22 cellular contexts compared by ENCODE assay signal in the genomic region with DNA sequence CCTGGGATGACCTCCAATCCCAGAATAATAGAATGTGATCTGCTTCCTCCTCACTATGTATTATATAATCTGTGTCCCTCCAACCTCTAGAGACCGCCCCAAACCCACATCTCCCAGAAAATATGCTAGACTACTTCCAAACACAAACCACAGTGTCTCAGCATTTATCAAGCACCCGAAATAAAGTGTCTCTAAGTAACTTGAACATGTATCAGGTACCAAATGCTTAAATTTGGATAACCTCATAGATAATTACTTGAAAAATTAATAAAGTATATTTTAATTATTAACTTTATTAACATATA. TPM values are rescaled to one million over a fixed set of nuclear protein-coding genes. Genes with fewer than 3 reads are reported as not detected.
A peak's percentile ranks its signal among the peaks of the same experiment; 100 is the strongest.
DNase-seq lines count a peak whose midpoint lies in the region; ATAC-seq and TF ChIP-seq lines count a peak whose summit lies in the region.
"Had no signal": no experiment of that assay in that cellular context is flagged by ENCODE, and none has a peak within 500 bp of the region (broad histone marks: within the 10 kb centered on the region; RNA-seq: fewer than 3 reads in every experiment).

No MANE protein-coding gene starts in this region.

- DNase-seq in activated naive CD8-positive, alpha-beta T cell treated with anti-CD3 and anti-CD28 coated beads, Interleukin-2, amount 10 ng/mL, durations not matched to agents 7 days and 5 days: no peak
- no peak for DNase-seq in activated naive CD8-positive, alpha-beta T cell treated with anti-CD3 and anti-CD28 coated beads for 36 hours
- DNase-seq in PC-3 (no peak), lung (ENCODE audit: low spot score) (no peak), testis (no peak), hepatic stellate cell (ENCODE audit: low spot score) (no peak), CD1c-positive myeloid dendritic cell (ENCODE audit: extremely low spot score) (no peak)
- DNase-seq: activated CD4-positive, CD25-positive, alpha-beta regulatory T cell; activated CD8-positive, alpha-beta memory T cell treated with anti-CD3 and anti-CD28 coated beads, Interleukin-2, amount 50 U/mL, for 48 hours had no signal

- H3K27ac Mint-ChIP-seq in activated naive CD8-positive, alpha-beta T cell treated with anti-CD3 and anti-CD28 coated beads, Interleukin-2, amount 10 ng/mL, durations not matched to agents 7 days and 5 days: no peak overlapping the region
- no peak overlapping the region for H3K27ac Mint-ChIP-seq in activated naive CD8-positive, alpha-beta T cell treated with anti-CD3 and anti-CD28 coated beads for 36 hours
- H3K27ac Mint-ChIP-seq: activated CD4-positive, alpha-beta memory T cell treated with anti-CD3 and anti-CD28 coated beads for 36 hours; activated naive CD4-positive, alpha-beta T cell treated with anti-CD3 and anti-CD28 coated beads, Interleukin-2, amount 50 U/mL, for 72 hours; activated T-helper 2 cell treated with anti-CD3 and anti-CD28 coated beads, Interferon-gamma antibody, Interleukin-2, Interleukin-4, amounts not matched to agents 10 μg/mL and 5 μg/mL and 100 μg/mL, durations not matched to agents 14 hours and 24 hours and 36 hours; H9 had no signal

- POLR2A ChIA-PET in activated naive CD8-positive, alpha-beta T cell treated with anti-CD3 and anti-CD28 coated beads, Interleukin-2, amount 10 ng/mL, durations not matched to agents 7 days and 5 days (lab: Charles Lee): no interaction called here
- POLR2A ChIA-PET in PC-3 (lab: Charles Lee; ENCODE audit: unreplicated experiment): interaction anchor here (0.6 kb wide), 1 partner anchor 542 kb away, joined by 3 read pairs; no protein-coding TSS in a partner anchor

- H3K9ac ChIP-seq in PC-3 (ENCODE audit: low read length): no peak overlapping the region
- H3K9ac ChIP-seq: KMS-11 had no signal

- intact Hi-C loops in PC-3 (cut with micrococcal nuclease): loop anchor here (2.0 kb wide), 1 partner anchor 174 kb away; no protein-coding TSS in a partner anchor
- intact Hi-C loops in testis (cut with DNase I; ENCODE audit: low total_unique reads): no loop called here

- H3K4me3 ChIP-seq in PC-3 (ENCODE audit: low read length) (no peak overlapping the region), lung (no peak overlapping the region), testis (no peak overlapping the region)

- H3K4me3 Mint-ChIP-seq in activated naive CD8-positive, alpha-beta T cell treated with anti-CD3 and anti-CD28 coated beads, Interleukin-2, amount 10 ng/mL, durations not matched to agents 7 days and 5 days: peak overlapping the region; percentile 75
- H3K4me3 Mint-ChIP-seq in activated naive CD8-positive, alpha-beta T cell treated with anti-CD3 and anti-CD28 coated beads for 36 hours: no peak overlapping the region
- H3K4me3 Mint-ChIP-seq: activated CD4-positive, alpha-beta memory T cell treated with anti-CD3 and anti-CD28 coated beads for 36 hours; H9 had no signal

- H3K27ac ChIP-seq in PC-3 (ENCODE audit: low read length): no peak overlapping the region
- H3K27ac ChIP-seq in lung (ENCODE audit: low read depth in 1 of 2, low read length in 1 of 2): no peak overlapping the region
- peak overlapping the region; percentile 22 to 72 for H3K27ac ChIP-seq in testis
- H3K27ac ChIP-seq: KMS-11 had no signal

- 27 to 57% methylated on average over 2 of the region's 2 CpGs for WGBS in lung, 2 donors
- WGBS in testis, 2 donors: 47 to 50% methylated on average over 2 of the region's 2 CpGs

- CTCF ChIA-PET in PC-3 (lab: Charles Lee): interaction anchor here (0.5 to 1.0 kb wide), 6 partner anchors 58 to 641 kb away, joined by 3 to 5 read pairs (median 4); no protein-coding TSS in a partner anchor

- TF ChIP-seq CTCF in PC-3 (conservative IDR thresholded peaks at IDR 0.05; ENCODE audit: low read depth, low read length) (no peak), lung (IDR thresholded peaks at IDR 0.05; ENCODE audit: control extremely low read depth, extremely low read depth) (no peak), testis (IDR thresholded peaks at IDR 0.05) (no peak)

- no peaks in the 10 kb centered on the region for H3K79me2 ChIP-seq in PC-3 (ENCODE audit: low read length)

- H3K4me1 Mint-ChIP-seq in activated naive CD8-positive, alpha-beta T cell treated with anti-CD3 and anti-CD28 coated beads, Interleukin-2, amount 10 ng/mL, durations not matched to agents 7 days and 5 days: peaks cover 5% of the 10 kb centered on the region
- H3K4me1 Mint-ChIP-seq in activated naive CD8-positive, alpha-beta T cell treated with anti-CD3 and anti-CD28 coated beads for 36 hours: peaks cover 1% of the 10 kb centered on the region

- no peaks in the 10 kb centered on the region for H3K9me2 ChIP-seq in PC-3 (replicated peaks; ENCODE audit: low read length)

- no peaks in the 10 kb centered on the region for H4K20me1 ChIP-seq in PC-3 (ENCODE audit: low read length)

- H3K36me3 Mint-ChIP-seq in activated naive CD8-positive, alpha-beta T cell treated with anti-CD3 and anti-CD28 coated beads, Interleukin-2, amount 10 ng/mL, durations not matched to agents 7 days and 5 days: no peaks in the 10 kb centered on the region
- peaks cover 3% of the 10 kb centered on the region for H3K36me3 Mint-ChIP-seq in activated naive CD8-positive, alpha-beta T cell treated with anti-CD3 and anti-CD28 coated beads for 36 hours
- H3K36me3 Mint-ChIP-seq: activated CD4-positive, alpha-beta memory T cell treated with anti-CD3 and anti-CD28 coated beads for 36 hours had no signal

- peaks cover 7% of the 10 kb centered on the region for H3K9me3 Mint-ChIP-seq in activated naive CD8-positive, alpha-beta T cell treated with anti-CD3 and anti-CD28 coated beads, Interleukin-2, amount 10 ng/mL, durations not matched to agents 7 days and 5 days
- H3K9me3 Mint-ChIP-seq in activated naive CD8-positive, alpha-beta T cell treated with anti-CD3 and anti-CD28 coated beads for 36 hours: peaks cover 13% of the 10 kb centered on the region

- peak overlapping the region; percentile 40; the same call in 1 of the 2 replicates for H3K4me2 ChIP-seq in PC-3 (ENCODE audit: low read length)
- H3K4me2 ChIP-seq: KMS-11 had no signal

- peak overlapping the region; percentile 33; the same call in 1 of the 2 replicates for H2AFZ ChIP-seq in PC-3 (ENCODE audit: low read length)

- H3K36me3 ChIP-seq in PC-3 (ENCODE audit: low read depth, low read length): no peaks in the 10 kb centered on the region
- no peaks in the 10 kb centered on the region for H3K36me3 ChIP-seq in lung (ENCODE audit: control insufficient read depth in 2 of 2, insufficient read depth in 2 of 2, low read length in 2 of 2)
- H3K36me3 ChIP-seq in testis (ENCODE audit: low read depth, missing control alignments): no peaks in the 10 kb centered on the region

- H3F3A ChIP-seq in PC-3 (ENCODE audit: low read length, unreplicated experiment): no peaks in the 10 kb centered on the region

- no peak for TF ChIP-seq POLR2A in testis (IDR thresholded peaks at IDR 0.05)

- BruUV-seq in PC-3 (replicated peaks; lab: Mats Ljungman, UMichigan): no TSS peak

- peaks cover 14% of the 10 kb centered on the region for H3K27me3 Mint-ChIP-seq in activated naive CD8-positive, alpha-beta T cell treated with anti-CD3 and anti-CD28 coated beads, Interleukin-2, amount 10 ng/mL, durations not matched to agents 7 days and 5 days
- H3K27me3 Mint-ChIP-seq in activated naive CD8-positive, alpha-beta T cell treated with anti-CD3 and anti-CD28 coated beads for 36 hours: peaks cover 30% of the 10 kb centered on the region
- H3K27me3 Mint-ChIP-seq: progenitor cell of endocrine pancreas had no signal

- H3K27me3 ChIP-seq in PC-3 (ENCODE audit: low read length) (no peaks in the 10 kb centered on the region), lung (ENCODE audit: control insufficient read depth, insufficient read depth) (no peaks in the 10 kb centered on the region), testis (no peaks in the 10 kb centered on the region)

- H3K4me1 ChIP-seq in PC-3 (ENCODE audit: insufficient read depth, low read length): peaks cover 4% of the 10 kb centered on the region; the same call in 1 of the 2 replicates
- H3K4me1 ChIP-seq in lung (ENCODE audit: control insufficient read depth in 2 of 2, insufficient read depth in 2 of 2, low read length in 2 of 2): no peaks in the 10 kb centered on the region
- peaks cover 7% of the 10 kb centered on the region for H3K4me1 ChIP-seq in testis

- no peak for ATAC-seq in activated naive CD8-positive, alpha-beta T cell treated with anti-CD3 and anti-CD28 coated beads, Interleukin-2, amount 10 ng/mL, durations not matched to agents 7 days and 5 days (ENCODE audit: low read depth)
- ATAC-seq in PC-3 (no peak), lung (ENCODE audit: insufficient read depth, low FRiP score) (peak; percentile 19), GM19328 (IDR thresholded peaks at IDR 0.05; ENCODE audit: unreplicated experiment) (no peak)

- H3K9me3 ChIP-seq in PC-3 (ENCODE audit: low read length) (0 out of 2 replicates have a peak, but pooled peaks cover 7% of the 10 kb centered on the region), lung (ENCODE audit: control insufficient read depth in 2 of 2, insufficient read depth in 1 of 2, low read length in 1 of 2) (peaks cover 4 to 6% of the 10 kb centered on the region in 2 donors), testis (no peaks in the 10 kb centered on the region)

RNA-seq across cellular contexts. Expression of a gene that starts 16.1 kb away (rescaled TPM):
- total RNA-seq in activated naive CD8-positive, alpha-beta T cell treated with anti-CD3 and anti-CD28 coated beads, Interleukin-2, amount 10 ng/mL, durations not matched to agents 7 days and 5 days: not detected
- not detected for total RNA-seq in activated naive CD8-positive, alpha-beta T cell treated with anti-CD3 and anti-CD28 coated beads for 36 hours
- total RNA-seq in PC-3 (2014; rRNA removed): not detected in 2 replicates
- not detected for total RNA-seq in lung
- not detected for polyA plus RNA-seq in lung
- total RNA-seq in testis: 10 to 100 TPM; 37.0 to 67.6 TPM
- 91.3 TPM for polyA plus RNA-seq in testis (ENCODE audit: insufficient read depth, low read depth, low replicate concordance)
- total RNA-seq: A673; activated CD4-positive, alpha-beta memory T cell treated with anti-CD3 and anti-CD28 coated beads for 36 hours; activated naive CD4-positive, alpha-beta T cell treated with anti-CD3 and anti-CD28 coated beads, Interleukin-2, amount 50 U/mL, for 72 hours; activated T-helper 2 cell treated with anti-CD3 and anti-CD28 coated beads, Interferon-gamma antibody, Interleukin-2, Interleukin-4, amounts not matched to agents 10 μg/mL and 5 μg/mL and 100 μg/mL, durations not matched to agents 14 hours and 24 hours and 36 hours; cerebellum; H9; left lobe of liver; mononuclear cell; progenitor cell of endocrine pancreas had no signal
- polyA plus RNA-seq: BJ, neural cell had no signal

Comparison
In these comparisons a context has a peak if more than half of its experiments do, and no peak if none do; other contexts are left out.
1. H3K27ac ChIP-seq: peak in testis (2 of 2); none in PC-3 (single experiment) and lung (0 of 2).
2. RNA of a gene that starts 16.1 kb away (total RNA-seq): 37.0 to 67.6 TPM in testis; not detected in activated naive CD8-positive, alpha-beta T cell treated with anti-CD3 and anti-CD28 coated beads, Interleukin-2, amount 10 ng/mL, durations not matched to agents 7 days and 5 days, not detected in activated naive CD8-positive, alpha-beta T cell treated with anti-CD3 and anti-CD28 coated beads for 36 hours, not detected in PC-3 and not detected in lung; every median in the first group is over 10 times any median in the second.